In genomic region chr15:40871749-40872617, GRCh38 we compare ENCODE assay signal across 1 cellular context.
TF ChIP-seq lines count a peak whose summit lies in the region.

No MANE protein-coding gene starts in this region.

TF ChIP-seq in H1, 55 proteins besides CTCF, POLR2A, EP300 and RAD21:
- TF ChIP-seq YY1 (IDR thresholded peaks at IDR 0.05; ENCODE audit: low read depth, low read length), result no peak
- TF ChIP-seq ATF2 (IDR thresholded peaks at IDR 0.05; ENCODE audit: low read length), result peak; percentile 84; the same call in 1 of the 2 replicates
- TF ChIP-seq CTBP2 (IDR thresholded peaks at IDR 0.05; ENCODE audit: borderline replicate concordance, insufficient read depth, insufficient read length, low read length), result no peak
- TF ChIP-seq SP4 (IDR thresholded peaks at IDR 0.05; ENCODE audit: low read length), result no peak
- TF ChIP-seq TCF12 (IDR thresholded peaks at IDR 0.05; ENCODE audit: low read depth, low read length), result no peak
- TF ChIP-seq E2F6 (IDR thresholded peaks at IDR 0.05), result no peak
- no peak for TF ChIP-seq GABPA (IDR thresholded peaks at IDR 0.05; ENCODE audit: borderline replicate concordance, insufficient read depth, low read length)
- no peak for TF ChIP-seq RNF2 (IDR thresholded peaks at IDR 0.05; ENCODE audit: borderline replicate concordance, low read depth, low read length, missing control alignments, poor library complexity, severe bottlenecking)
- peak; percentile 22 for TF ChIP-seq ASH2L (IDR thresholded peaks at IDR 0.05; ENCODE audit: low read length)
- peak; percentile 40; the same call in 1 of the 2 replicates for TF ChIP-seq SP1 (IDR thresholded peaks at IDR 0.05; ENCODE audit: low read depth, low read length)
- TF ChIP-seq, protein P1, sequence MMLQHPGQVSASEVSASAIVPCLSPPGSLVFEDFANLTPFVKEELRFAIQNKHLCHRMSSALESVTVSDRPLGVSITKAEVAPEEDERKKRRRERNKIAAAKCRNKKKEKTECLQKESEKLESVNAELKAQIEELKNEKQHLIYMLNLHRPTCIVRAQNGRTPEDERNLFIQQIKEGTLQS (IDR thresholded peaks at IDR 0.05; ENCODE audit: insufficient read depth, low read depth, low read length), result no peak
- no peak for TF ChIP-seq TAF7 (optimal IDR thresholded peaks at IDR 0.05; ENCODE audit: borderline replicate concordance, low read depth, low read length)
- TF ChIP-seq JUND (IDR thresholded peaks at IDR 0.05; ENCODE audit: low read length), result peak; percentile 64; the same call in 1 of the 2 replicates
- TF ChIP-seq SAP30 (IDR thresholded peaks at IDR 0.05; ENCODE audit: insufficient read depth, insufficient replicate concordance, low read length), result no peak
- no peak for TF ChIP-seq NRF1 (IDR thresholded peaks at IDR 0.05; ENCODE audit: low read depth, low read length)
- no peak for TF ChIP-seq SIX5 (IDR thresholded peaks at IDR 0.05; ENCODE audit: low read depth, low read length)
- TF ChIP-seq HDAC2 (IDR thresholded peaks at IDR 0.05; ENCODE audit: borderline replicate concordance in 1 of 2, low read depth in 2 of 2, low read length in 2 of 2), result no peak
- no peak for TF ChIP-seq EZH2 (IDR thresholded peaks at IDR 0.05; ENCODE audit: low read depth, low read length, severe bottlenecking)
- no peak for TF ChIP-seq CHD7 (IDR thresholded peaks at IDR 0.05; ENCODE audit: insufficient replicate concordance, low read length)
- no peak for TF ChIP-seq CREB1 (IDR thresholded peaks at IDR 0.05)
- TF ChIP-seq, protein P2, sequence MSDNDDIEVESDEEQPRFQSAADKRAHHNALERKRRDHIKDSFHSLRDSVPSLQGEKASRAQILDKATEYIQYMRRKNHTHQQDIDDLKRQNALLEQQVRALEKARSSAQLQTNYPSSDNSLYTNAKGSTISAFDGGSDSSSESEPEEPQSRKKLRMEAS (IDR thresholded peaks at IDR 0.05), result no peak
- TF ChIP-seq SUZ12 (IDR thresholded peaks at IDR 0.05; ENCODE audit: low read length), result no peak
- no peak for TF ChIP-seq KDM4A (IDR thresholded peaks at IDR 0.05; ENCODE audit: low read depth, low read length, severe bottlenecking)
- TF ChIP-seq GTF2F1 (IDR thresholded peaks at IDR 0.05; ENCODE audit: borderline replicate concordance, low read depth, low read length), result no peak
- no peak for TF ChIP-seq CBX8 (IDR thresholded peaks at IDR 0.05; ENCODE audit: borderline replicate concordance, low read depth, low read length)
- no peak for TF ChIP-seq CEBPB (IDR thresholded peaks at IDR 0.05; ENCODE audit: low read depth, low read length)
- TF ChIP-seq HDAC6 (IDR thresholded peaks at IDR 0.05; ENCODE audit: low read depth, low read length), result no peak
- TF ChIP-seq BACH1 (IDR thresholded peaks at IDR 0.05; ENCODE audit: low read length), result no peak
TF ChIP-seq in H1: peak in this region for 4.
